Comparison of ENCODE assay signal across 25 cellular contexts in genomic region chr20:16111853-16112412, GRCh38.
"Had no signal": no experiment of that assay in that cellular context is flagged by ENCODE, and none has a peak within 500 bp of the region (broad histone marks: within the 10 kb centered on the region; RNA-seq: fewer than 3 reads in every experiment).

No MANE protein-coding gene starts in this region.

- H3K27me3 Mint-ChIP-seq: activated CD4-positive, alpha-beta T cell treated with anti-CD3 and anti-CD28 coated beads for 36 hours; activated naive CD8-positive, alpha-beta T cell treated with anti-CD3 and anti-CD28 coated beads for 36 hours; effector memory CD8-positive, alpha-beta T cell had no signal

- H3K9me3 ChIP-seq: esophagus squamous epithelium, gastrocnemius medialis, neutrophil, ovary, prostate gland, thoracic aorta, upper lobe of right lung had no signal

- H3K27ac ChIP-seq: esophagus squamous epithelium, gastrocnemius medialis, neutrophil, ovary, prostate gland, thoracic aorta, upper lobe of right lung had no signal

- H3K27ac Mint-ChIP-seq: activated CD4-positive, alpha-beta T cell treated with anti-CD3 and anti-CD28 coated beads for 36 hours; activated naive CD8-positive, alpha-beta T cell treated with anti-CD3 and anti-CD28 coated beads for 36 hours; effector memory CD8-positive, alpha-beta T cell; natural killer cell treated with Interleukin-12 subunit alpha and Interleukin-12 subunit beta and Interleukin-15 and Interleukin-18, amount 100 ng/mL, for 72 hours; WTC11 had no signal

- H3K4me1 ChIP-seq: esophagus squamous epithelium, prostate gland had no signal

- H3K4me3 Mint-ChIP-seq: activated CD4-positive, alpha-beta T cell treated with anti-CD3 and anti-CD28 coated beads for 36 hours; activated naive CD8-positive, alpha-beta T cell treated with anti-CD3 and anti-CD28 coated beads for 36 hours; effector memory CD8-positive, alpha-beta T cell; natural killer cell treated with Interleukin-12 subunit alpha and Interleukin-12 subunit beta and Interleukin-15 and Interleukin-18, amount 100 ng/mL, for 72 hours; WTC11 had no signal

- H3K4me3 ChIP-seq: esophagus squamous epithelium, gastrocnemius medialis, ovary, prostate gland, thoracic aorta, upper lobe of right lung had no signal

- H3K9me3 Mint-ChIP-seq: activated naive CD8-positive, alpha-beta T cell treated with anti-CD3 and anti-CD28 coated beads for 36 hours had no signal

- H3K36me3 ChIP-seq: esophagus squamous epithelium, gastrocnemius medialis, neutrophil, ovary, prostate gland, thoracic aorta, upper lobe of right lung had no signal

- DNase-seq: activated CD4-positive, alpha-beta T cell treated with anti-CD3 and anti-CD28 coated beads for 36 hours; activated CD4-positive, alpha-beta T cell treated with anti-CD3 and anti-CD28 coated beads, Interleukin-2, amount 50 U/mL, for 48 hours; activated naive CD4-positive, alpha-beta T cell treated with Interleukin-2 at 50 U/mL for 16 hours; activated naive CD8-positive, alpha-beta T cell treated with anti-CD3 and anti-CD28 coated beads for 36 hours; activated T-cell treated with anti-CD3 and anti-CD28 coated beads, Interleukin-2, amount 50 U/mL, for 48 hours; central memory CD4-positive, alpha-beta T cell; effector memory CD8-positive, alpha-beta T cell; esophagus squamous epithelium; gastrocnemius medialis; head of caudate nucleus; hypothalamus; left ventricle myocardium superior; mammary epithelial cell; midbrain; ovary; stimulated activated CD4-positive, alpha-beta T cell treated with anti-CD3 and anti-CD28 coated beads, Interleukin-2, amount 100 ng/mL, for 48 hours; stimulated activated CD8-positive, alpha-beta memory T cell treated with anti-CD3 and anti-CD28 coated beads, Interleukin-4, amount 100 ng/mL, for 48 hours; stimulated activated naive CD4-positive, alpha-beta T cell treated with Interleukin-2 at 50 U/mL for 16 hours; T1000; upper lobe of right lung had no signal

- H3K4me1 Mint-ChIP-seq: activated CD4-positive, alpha-beta T cell treated with anti-CD3 and anti-CD28 coated beads for 36 hours; activated naive CD8-positive, alpha-beta T cell treated with anti-CD3 and anti-CD28 coated beads for 36 hours had no signal

- H3K36me3 Mint-ChIP-seq: activated naive CD8-positive, alpha-beta T cell treated with anti-CD3 and anti-CD28 coated beads for 36 hours had no signal

- ATAC-seq: activated CD4-positive, alpha-beta T cell treated with anti-CD3 and anti-CD28 coated beads for 36 hours; effector memory CD8-positive, alpha-beta T cell; gastrocnemius medialis; left ventricle myocardium superior; natural killer cell treated with Interleukin-12 subunit alpha and Interleukin-12 subunit beta and Interleukin-15 and Interleukin-18, amount 100 ng/mL, for 72 hours; WTC11 had no signal
